ENCODE assay signal across 27 cellular contexts in genomic region chr18:22566703-22567420, GRCh38.
"Had no signal": no experiment of that assay in that cellular context is flagged by ENCODE, and none has a peak within 500 bp of the region (broad histone marks: within the 10 kb centered on the region; RNA-seq: fewer than 3 reads in every experiment).

No MANE protein-coding gene starts in this region.

- DNase-seq: hypothalamus; immature natural killer cell; kidney; left colon; left lung; mesendoderm; midbrain; mucosa of descending colon; naive thymus-derived CD4-positive, alpha-beta T cell; pancreas; posterior cingulate gyrus; retina; right cardiac atrium; spleen; stimulated activated CD4-positive, alpha-beta T cell treated with anti-CD3 and anti-CD28 coated beads, Interleukin-4, amount 100 ng/mL, for 24 hours; stimulated activated CD8-positive, alpha-beta memory T cell treated with anti-CD3 and anti-CD28 coated beads, Interleukin-4, amount 100 ng/mL, for 48 hours; stimulated activated naive CD4-positive, alpha-beta T cell treated with Interleukin-2 at 50 U/mL for 16 hours; stimulated activated naive CD8-positive, alpha-beta T cell treated with anti-CD3 and anti-CD28 coated beads, Interleukin-15, amount 100 ng/mL, for 72 hours; substantia nigra; uterus had no signal

- H3K9me3 ChIP-seq: left lung, mucosa of descending colon, pancreas, prostate gland, spleen, tibial nerve, uterus had no signal

- H3K4me3 ChIP-seq: left lung, lung, mucosa of descending colon, pancreas, prostate gland, skin epidermis, spleen, tibial nerve, uterus had no signal

- H3K4me1 ChIP-seq: prostate gland, spleen, uterus had no signal

- H3K36me3 ChIP-seq: left lung, pancreas, prostate gland, spleen, tibial nerve, uterus had no signal

- H3K27ac ChIP-seq: left lung, pancreas, prostate gland, skin epidermis, spleen, tibial nerve, uterus had no signal

- ATAC-seq: left colon; left lung; mucosa of descending colon; naive thymus-derived CD4-positive, alpha-beta T cell; natural killer cell treated with Interleukin-12 subunit alpha and Interleukin-12 subunit beta and Interleukin-15 and Interleukin-18, amount 100 ng/mL, for 72 hours; pancreas; right cardiac atrium; sciatic nerve; stimulated activated memory B cell treated with anti-CD40 and anti-IgM and Interleukin-4, amounts not matched to agents 10 μg/mL and 1 μg/mL and 100 μg/mL, for 72 hours; stimulated activated naive CD8-positive, alpha-beta T cell treated with anti-CD3 and anti-CD28 coated beads, Interleukin-15, amount 100 ng/mL, for 72 hours had no signal

- H3K27me3 ChIP-seq: pancreas, tibial nerve, uterus had no signal
